Comparison of ENCODE assay signal across 18 cellular contexts in the genomic region with DNA sequence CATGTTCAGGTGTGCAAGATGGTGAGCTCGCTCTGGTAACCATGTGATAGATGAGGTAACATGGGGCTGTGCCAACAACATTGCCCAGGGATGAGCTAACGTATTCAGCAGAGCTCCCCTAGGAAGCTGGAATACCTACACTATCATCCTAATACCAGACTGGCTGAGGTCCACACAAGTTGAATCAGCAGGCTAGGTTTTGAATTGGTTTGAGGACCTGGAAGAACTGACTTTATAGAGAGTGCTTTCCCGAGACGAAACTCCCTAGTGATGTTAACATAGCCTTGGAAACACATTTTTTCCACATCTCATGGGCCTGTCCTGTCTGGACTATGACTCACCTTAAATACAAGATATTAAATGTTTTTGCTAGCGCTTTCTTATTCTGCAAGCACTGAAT. TPM values are rescaled to one million over a fixed set of nuclear protein-coding genes. Genes with fewer than 3 reads are reported as not detected.
DNase-seq lines count a peak whose midpoint lies in the region; ATAC-seq and TF ChIP-seq lines count a peak whose summit lies in the region.
"Had no signal": no experiment of that assay in that cellular context is flagged by ENCODE, and none has a peak within 500 bp of the region (broad histone marks: within the 10 kb centered on the region; RNA-seq: fewer than 3 reads in every experiment).

No MANE protein-coding gene starts in this region.

- no peak overlapping the region for H3K4me3 Mint-ChIP-seq in chondrocyte (ENCODE audit: unreplicated experiment)
- H3K4me3 Mint-ChIP-seq: activated CD8-positive, alpha-beta T cell treated with anti-CD3 and anti-CD28 coated beads for 36 hours; activated T-helper 17 cell treated with anti-CD3 and anti-CD28 coated beads, Interleukin-2, amount 50 U/mL, for 72 hours; natural killer cell treated with Interleukin-12 subunit alpha and Interleukin-12 subunit beta and Interleukin-15 and Interleukin-18, amount 100 ng/mL, for 72 hours had no signal

- peak overlapping the region; percentile 96 for H3K27ac Mint-ChIP-seq in chondrocyte (ENCODE audit: unreplicated experiment)
- H3K27ac Mint-ChIP-seq: activated CD8-positive, alpha-beta T cell treated with anti-CD3 and anti-CD28 coated beads for 36 hours; activated T-helper 17 cell treated with anti-CD3 and anti-CD28 coated beads, Interleukin-2, amount 50 U/mL, for 72 hours had no signal

- intact Hi-C loops in heart right ventricle (cut with DNase I) (no loop called here), cardiac septum (cut with DNase I) (no loop called here), left lung (cut with DNase I) (no loop called here), aorta (cut with DNase I) (no loop called here)

- H3K4me1 ChIP-seq in heart right ventricle (peaks cover 21 to 100% (median 91%) of the 10 kb centered on the region in 9 donors), left lung (peaks cover 5 to 11% of the 10 kb centered on the region in 2 donors), aorta (ENCODE audit: control insufficient read depth in 1 of 2, insufficient read depth in 2 of 2, low read length in 2 of 2) (peaks cover 2 to 35% of the 10 kb centered on the region in 2 donors)

- ATAC-seq in heart right ventricle (peak in 2 of 8 donors; percentile 24 to 41), left lung (peak; percentile 37), aorta (ENCODE audit: low FRiP score) (peak; percentile 13)
- ATAC-seq: activated CD8-positive, alpha-beta T cell treated with anti-CD3 and anti-CD28 coated beads for 36 hours; activated T-helper 17 cell treated with anti-CD3 and anti-CD28 coated beads, Interleukin-2, amount 50 U/mL, for 72 hours; natural killer cell treated with Interleukin-12 subunit alpha and Interleukin-12 subunit beta and Interleukin-15 and Interleukin-18, amount 100 ng/mL, for 72 hours; upper lobe of right lung had no signal

- H3K27me3 ChIP-seq in heart right ventricle (no peaks in the 10 kb centered on the region), left lung (no peaks in the 10 kb centered on the region), aorta (ENCODE audit: control insufficient read depth in 1 of 2, insufficient read depth in 2 of 2, low read length in 1 of 2) (no peaks in the 10 kb centered on the region)
- H3K27me3 ChIP-seq: SJSA1, upper lobe of right lung had no signal

- H3K36me3 Mint-ChIP-seq in chondrocyte (ENCODE audit: low read depth) = peaks cover 69% of the 10 kb centered on the region
- H3K36me3 Mint-ChIP-seq: natural killer cell treated with Interleukin-12 subunit alpha and Interleukin-12 subunit beta and Interleukin-15 and Interleukin-18, amount 100 ng/mL, for 72 hours had no signal

- no peaks in the 10 kb centered on the region for H3K27me3 Mint-ChIP-seq in chondrocyte (ENCODE audit: low read depth)
- H3K27me3 Mint-ChIP-seq: natural killer cell treated with Interleukin-12 subunit alpha and Interleukin-12 subunit beta and Interleukin-15 and Interleukin-18, amount 100 ng/mL, for 72 hours had no signal

- peaks cover 98% of the 10 kb centered on the region for H3K4me1 Mint-ChIP-seq in chondrocyte (ENCODE audit: low read depth)
- H3K4me1 Mint-ChIP-seq: activated T-helper 17 cell treated with anti-CD3 and anti-CD28 coated beads, Interleukin-2, amount 50 U/mL, for 72 hours had no signal

- H3K9me3 Mint-ChIP-seq in chondrocyte (ENCODE audit: low read depth) = no peaks in the 10 kb centered on the region
- H3K9me3 Mint-ChIP-seq: activated CD8-positive, alpha-beta T cell treated with anti-CD3 and anti-CD28 coated beads for 36 hours; activated T-helper 17 cell treated with anti-CD3 and anti-CD28 coated beads, Interleukin-2, amount 50 U/mL, for 72 hours; natural killer cell treated with Interleukin-12 subunit alpha and Interleukin-12 subunit beta and Interleukin-15 and Interleukin-18, amount 100 ng/mL, for 72 hours had no signal

- peaks cover 0 to 26% (median 0%) of the 10 kb centered on the region in 9 donors for H3K36me3 ChIP-seq in heart right ventricle
- no peaks in the 10 kb centered on the region for H3K36me3 ChIP-seq in left lung
- H3K36me3 ChIP-seq in aorta (ENCODE audit: control insufficient read depth in 1 of 2, insufficient read depth in 2 of 2, low read length in 1 of 2) = no peaks in the 10 kb centered on the region
- H3K36me3 ChIP-seq: upper lobe of right lung had no signal

- no peak for TF ChIP-seq CTCF in heart right ventricle (IDR thresholded peaks at IDR 0.05)
- TF ChIP-seq CTCF in chondrocyte (IDR thresholded peaks at IDR 0.05) = no peak
- TF ChIP-seq CTCF in left lung (IDR thresholded peaks at IDR 0.05) = no peak

- 62 to 74% methylated on average over 5 of the region's 5 CpGs for WGBS in heart right ventricle, 2 donors
- 0 to 19% methylated on average over 5 of the region's 5 CpGs for WGBS in aorta, 2 donors

- DNase-seq in heart right ventricle (no peak), cardiac septum (ENCODE audit: low spot score) (no peak), chondrocyte (ENCODE audit: low spot score) (no peak), left lung (no peak), aorta (peak in 1 of 2 donors; percentile 54), AG08396 (ENCODE audit: low spot score) (no peak), medulla oblongata (ENCODE audit: extremely low spot score) (no peak)
- DNase-seq in activated effector memory CD4-positive, alpha-beta T cell treated with Interleukin-2 at 50 U/mL for 16 hours = no peak
- DNase-seq: activated CD8-positive, alpha-beta T cell treated with anti-CD3 and anti-CD28 coated beads for 36 hours; effector CD8-positive, alpha-beta T cell; GF-D8; MV-4-11; stimulated activated CD4-positive, alpha-beta T cell treated with anti-CD3 and anti-CD28 coated beads, Interleukin-4, amount 100 ng/mL, for 1 hour; upper lobe of right lung had no signal

- peak overlapping the region in 8 of 10 donors; percentile 26 to 93 (median 64) for H3K27ac ChIP-seq in heart right ventricle
- H3K27ac ChIP-seq in left lung = no peak overlapping the region
- H3K27ac ChIP-seq in aorta (ENCODE audit: low read depth in 1 of 2, low read length in 2 of 2) = peak overlapping the region; percentile 39 to 90
- H3K27ac ChIP-seq: SJSA1, upper lobe of right lung had no signal

- H3K9me3 ChIP-seq in heart right ventricle (no peaks in the 10 kb centered on the region), left lung (no peaks in the 10 kb centered on the region), aorta (ENCODE audit: control insufficient read depth, low read length) (no peaks in the 10 kb centered on the region)
- H3K9me3 ChIP-seq: SJSA1, upper lobe of right lung had no signal

- H3K4me3 ChIP-seq in heart right ventricle = no peak overlapping the region
- no peak overlapping the region for H3K4me3 ChIP-seq in left lung
- H3K4me3 ChIP-seq in aorta (ENCODE audit: low read length in 2 of 2) = no peak overlapping the region
- H3K4me3 ChIP-seq: SJSA1, upper lobe of right lung had no signal

RNA-seq across cellular contexts. Expression of a gene that starts 56.7 kb away (rescaled TPM):
- total RNA-seq in heart right ventricle (100 to 1,000 TPM; 498 to 826 (median 608) TPM), cardiac septum (739 TPM), chondrocyte (3,991 to 5,189 TPM (median 5,125 TPM) in 3 replicates), left lung (100 to 1,000 TPM; 438 to 527 TPM), aorta (1,000 to 10,000 TPM; 2,521 to 2,714 TPM)
- polyA plus RNA-seq in heart right ventricle (1,000 to 10,000 TPM in 1 of 2 donors, 100 to 1,000 TPM in 1; 876 to 1,251 TPM), aorta (1,000 to 10,000 TPM; 2,886 to 5,050 TPM)
- total RNA-seq: A673; activated CD8-positive, alpha-beta T cell treated with anti-CD3 and anti-CD28 coated beads for 36 hours; activated T-helper 17 cell treated with anti-CD3 and anti-CD28 coated beads, Interleukin-2, amount 50 U/mL, for 72 hours had no signal

Comparison
In these comparisons a context has a peak if more than half of its experiments do, and no peak if none do; other contexts are left out.
1. H3K27ac ChIP-seq: peak in heart right ventricle (8 of 10) and aorta (2 of 2); none in left lung (0 of 2).